Comparison of ENCODE assay signal across 8 cellular contexts in the genomic region with DNA sequence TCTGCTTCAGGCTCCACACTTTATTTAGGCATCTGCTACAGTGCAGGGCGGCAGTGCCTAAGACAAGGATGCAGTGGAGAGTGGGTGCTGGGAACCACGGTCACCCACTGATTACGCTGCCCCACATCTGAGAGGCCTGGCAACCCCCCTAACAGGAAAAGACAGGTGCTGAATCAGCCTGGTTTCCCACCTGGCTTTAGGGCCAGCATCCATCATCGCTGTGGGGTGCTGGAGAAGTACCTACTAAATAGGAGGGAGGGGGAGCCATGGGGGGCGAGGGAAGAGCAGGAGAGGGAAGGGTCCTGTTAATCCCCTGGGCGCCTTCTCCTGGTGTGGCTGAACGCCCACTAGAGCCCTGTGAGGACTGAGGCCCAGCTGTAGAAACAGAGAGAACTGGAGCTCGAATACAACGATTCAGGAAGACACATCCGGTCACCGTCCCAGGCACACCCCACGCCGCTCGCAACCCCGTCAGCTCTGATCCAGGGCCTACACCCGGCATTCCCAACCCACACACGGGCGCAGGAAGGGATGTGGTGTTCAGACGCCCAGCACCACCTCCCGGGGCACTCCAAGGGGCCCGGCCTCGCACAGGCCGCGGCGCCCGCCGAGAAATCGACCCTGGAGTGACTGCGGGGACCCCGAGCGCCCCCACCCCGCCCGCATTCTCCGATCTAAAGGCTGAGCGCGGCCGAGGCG. TPM values are rescaled to one million over a fixed set of nuclear protein-coding genes. Genes with fewer than 3 reads are reported as not detected.
DNase-seq lines count a peak whose midpoint lies in the region; ATAC-seq and TF ChIP-seq lines count a peak whose summit lies in the region.

No MANE protein-coding gene starts in this region.

- no peaks in the 10 kb centered on the region for H3K4me1 ChIP-seq in uterus

- peak; percentile 29 for ATAC-seq in HG02938 (IDR thresholded peaks at IDR 0.05; ENCODE audit: unreplicated experiment)

- TF ChIP-seq CTCF in foreskin fibroblast (IDR thresholded peaks at IDR 0.05; ENCODE audit: low read depth, low read length): no peak
- TF ChIP-seq CTCF in uterus (IDR thresholded peaks at IDR 0.05): no peak

- no peaks in the 10 kb centered on the region for H3K27me3 ChIP-seq in uterus

- H3K4me3 ChIP-seq in foreskin fibroblast (ENCODE audit: low read depth in 1 of 2, low read length in 2 of 2): peak overlapping the region; percentile 55 to 66
- H3K4me3 ChIP-seq in uterus: peak overlapping the region; percentile 65 to 67

- H3K36me3 ChIP-seq in uterus: no peaks in the 10 kb centered on the region

- intact Hi-C loops in uterus (cut with DNase I; ENCODE audit: low total_unique reads): no loop called here

- DNase-seq in activated naive CD4-positive, alpha-beta T cell (lab: John Stamatoyannopoulos, UW): peak in 3 of 4 experiments; percentile 19 to 44 (median 28)
- no peak for DNase-seq in activated naive CD4-positive, alpha-beta T cell treated with anti-CD3 and anti-CD28 coated beads, Interleukin-2, amount 50 U/mL, for 16 hours
- DNase-seq in NCI-H460 (ENCODE audit: extremely low read depth, low read depth) (peak; percentile 33), foreskin fibroblast (peak; percentile 73 to 86), non-pigmented ciliary epithelial cell (ENCODE audit: low read depth) (peak; percentile 32), uterus (peak; percentile 62 to 63)
- peak; percentile 62 to 68 for DNase-seq in activated T-cell treated with anti-CD3 and anti-CD28 coated beads, Interleukin-2, amount 50 U/mL, for 48 hours

- H3K9me3 ChIP-seq in uterus: no peaks in the 10 kb centered on the region

- H3K27ac ChIP-seq in uterus: peak overlapping the region; percentile 91

- TF ChIP-seq POLR2A in uterus (IDR thresholded peaks at IDR 0.05): no peak

RNA-seq across cellular contexts. Expression of a gene that starts 0.6 kb away (rescaled TPM):
- 63.9 and 69.0 TPM in 2 replicates for total RNA-seq in NCI-H460 (2014; rRNA removed; shearing (Covaris generic))
- 73.8 and 89.4 TPM in 2 replicates for polyA plus RNA-seq in NCI-H460 (2014; cell fraction: nucleus; rRNA removed)
- total RNA-seq in uterus: 100 to 1,000 TPM in 1 of 4 donors, 10 to 100 TPM in 3; 49.7 to 131 (median 73.4) TPM
